Comparison of ENCODE assay signal across 8 cellular contexts in the genomic region with DNA sequence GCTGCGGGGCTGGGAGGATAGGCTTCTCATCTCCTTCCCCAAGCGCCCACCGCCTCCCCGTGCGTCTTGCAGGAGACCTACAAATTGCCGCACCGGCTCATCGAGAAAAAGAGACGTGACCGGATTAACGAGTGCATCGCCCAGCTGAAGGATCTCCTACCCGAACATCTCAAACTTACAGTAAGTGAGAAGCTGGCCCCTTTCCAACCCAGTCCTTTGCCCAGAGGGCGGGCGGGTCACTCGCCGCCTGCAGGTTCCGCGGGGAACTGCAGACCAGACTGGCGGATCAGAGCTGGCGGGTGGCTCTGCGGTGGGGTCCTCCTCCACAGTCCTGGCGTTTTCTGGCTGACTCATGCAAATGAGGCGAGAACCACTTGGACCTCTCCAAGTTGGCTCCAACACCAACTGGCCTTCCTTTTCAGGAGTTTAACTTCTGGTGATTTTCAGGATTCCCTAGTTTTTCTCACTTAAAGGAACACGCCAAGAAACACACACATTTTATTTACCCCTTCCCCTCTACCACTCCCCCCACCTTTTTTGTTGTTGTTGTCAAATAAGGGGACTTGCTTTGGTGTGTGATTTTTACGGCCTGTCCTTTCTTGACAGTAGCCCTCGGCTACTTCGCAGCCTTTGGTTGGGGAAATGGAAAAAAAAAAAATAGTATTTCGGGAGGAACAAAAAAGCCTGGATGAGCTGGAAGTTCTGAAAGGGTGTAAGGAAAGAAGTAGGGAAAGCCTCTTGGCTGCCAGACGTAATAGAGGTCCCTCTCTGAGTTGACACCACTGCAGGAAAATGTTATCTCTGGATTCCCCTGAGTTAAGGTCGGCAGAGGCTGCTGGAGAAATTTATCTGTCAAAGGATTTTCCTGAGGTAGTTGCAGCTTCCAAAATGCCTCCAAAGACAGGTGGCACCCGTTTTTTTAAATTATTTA. TPM values are rescaled to one million over a fixed set of nuclear protein-coding genes. Genes with fewer than 3 reads are reported as not detected.
DNase-seq lines count a peak whose midpoint lies in the region; ATAC-seq and TF ChIP-seq lines count a peak whose summit lies in the region.

No MANE protein-coding gene starts in this region.

- in situ Hi-C loops in Panc1 (cut with HindIII; ENCODE audit: low pct_unique_long_range_greater_than_20kb, low sequenced_read_pairs) = no loop called here

- H3K27ac ChIP-seq in Panc1 (ENCODE audit: low read length) = peak overlapping the region; percentile 95
- peak overlapping the region; percentile 95 to 99 (median 97) for H3K27ac ChIP-seq in esophagus muscularis mucosa (replicated peaks in 1 of 4)

- H3K9me3 ChIP-seq in Panc1 (ENCODE audit: control insufficient read depth, insufficient read depth, low read depth, low read length) = no peaks in the 10 kb centered on the region
- no peaks in the 10 kb centered on the region for H3K9me3 ChIP-seq in esophagus muscularis mucosa

- peaks cover 40 to 47% of the 10 kb centered on the region in 2 donors for H3K36me3 Mint-ChIP-seq in activated T-cell treated with anti-CD3 and anti-CD28 coated beads, Interleukin-2, amount 50 U/mL, for 72 hours (ENCODE audit: insufficient read depth in 2 of 2)

- H3K36me3 ChIP-seq in Panc1 (ENCODE audit: control insufficient read depth, insufficient read depth, low read length) (peaks cover 16% of the 10 kb centered on the region), esophagus muscularis mucosa (peaks cover 0 to 22% (median 11%) of the 10 kb centered on the region in 4 donors)

- peak; percentile 1 for TF ChIP-seq EP300 in esophagus muscularis mucosa (IDR thresholded peaks at IDR 0.05)

- H3K4me3 ChIP-seq in Panc1 (ENCODE audit: low read depth in 2 of 2, low read length in 2 of 2) (peak overlapping the region; percentile 76 to 92), esophagus muscularis mucosa (peak overlapping the region; percentile 71 to 94 (median 86))

- 5% methylated on average over 23 of the region's 32 CpGs for WGBS in esophagus muscularis mucosa

- peak overlapping the region; percentile 96 for H3K27ac Mint-ChIP-seq in activated T-cell treated with anti-CD3 and anti-CD28 coated beads, Interleukin-2, amount 50 U/mL, for 72 hours

- peak overlapping the region; percentile 97 to 98 for H3K4me3 Mint-ChIP-seq in activated T-cell treated with anti-CD3 and anti-CD28 coated beads, Interleukin-2, amount 50 U/mL, for 72 hours

- H3K4me1 Mint-ChIP-seq in activated T-cell treated with anti-CD3 and anti-CD28 coated beads, Interleukin-2, amount 50 U/mL, for 72 hours (ENCODE audit: low read depth) = peaks cover 63% of the 10 kb centered on the region

- intact Hi-C loops in Panc1 (cut with micrococcal nuclease; ENCODE audit: unreplicated experiment) (no loop called here), esophagus muscularis mucosa (cut with DNase I) (loop anchor here (10.0 kb wide), 1 partner anchor 476 kb away; no protein-coding TSS in a partner anchor)

- H3K9me3 Mint-ChIP-seq in activated T-cell treated with anti-CD3 and anti-CD28 coated beads, Interleukin-2, amount 50 U/mL, for 72 hours = no peaks in the 10 kb centered on the region

- peak; percentile 16 for ATAC-seq in Panc1
- ATAC-seq in activated T-cell treated with anti-CD3 and anti-CD28 coated beads, Interleukin-2, amount 50 U/mL, for 72 hours (replicated peaks in 1 of 2) = peak; percentile 6 to 10

- H3K27me3 ChIP-seq in Panc1 (ENCODE audit: control insufficient read depth, insufficient read depth, low read length) (no peaks in the 10 kb centered on the region), esophagus muscularis mucosa (no peaks in the 10 kb centered on the region)

- CTCF ChIA-PET in Panc1 (lab: Charles Lee) = interaction anchor here (0.5 to 1.1 kb wide), 2 partner anchors 260 to 304 kb away, joined by 3 read pairs; no protein-coding TSS in a partner anchor

- TF ChIP-seq CTCF in Panc1 (IDR thresholded peaks at IDR 0.05) (peak; percentile 92), esophagus muscularis mucosa (IDR thresholded peaks at IDR 0.05) (peak; percentile 91 to 99 (median 94))

- TSS peak; percentile 49 for BruUV-seq in Panc1 (replicated peaks; lab: Mats Ljungman, UMichigan)

- peak; percentile 38 for TF ChIP-seq POLR2A in esophagus muscularis mucosa (IDR thresholded peaks at IDR 0.05; ENCODE audit: low read depth)

- H3K4me1 ChIP-seq in Panc1 (ENCODE audit: control insufficient read depth, insufficient read depth, low read length) = peaks cover 33% of the 10 kb centered on the region
- H3K4me1 ChIP-seq in esophagus muscularis mucosa = peaks cover 56 to 76% (median 70%) of the 10 kb centered on the region in 4 donors

- H3K27me3 Mint-ChIP-seq in activated T-cell treated with anti-CD3 and anti-CD28 coated beads, Interleukin-2, amount 50 U/mL, for 72 hours (ENCODE audit: low read depth) = no peaks in the 10 kb centered on the region

- POLR2A ChIA-PET in Panc1 (lab: Charles Lee) = interaction anchor here (0.6 to 2.9 kb wide), 3 partner anchors 7 to 119 kb away, joined by 3 to 25 read pairs (median 9); no protein-coding TSS in a partner anchor

- DNase-seq in DMS53 (lab: John Stamatoyannopoulos, UW) (peak; percentile 67), DMS53 treated with DMSO at 0.1 percent for 48 hours (lab: John Stamatoyannopoulos, UW; ENCODE audit: unreplicated experiment) (no peak), HK-2 (ENCODE audit: unreplicated experiment) (peak; percentile 91), Panc1 (ENCODE audit: low read depth, low spot score) (no peak), esophagus muscularis mucosa (ENCODE audit: extremely low spot score) (peak; percentile 98), myocyte (ENCODE audit: low read depth) (peak; percentile 96)
- DNase-seq in activated T-cell treated with anti-CD3 and anti-CD28 coated beads, Interleukin-2, amount 50 U/mL, for 72 hours = peak; percentile 94 to 97
- peak; percentile 76 for DNase-seq in stimulated activated CD8-positive, alpha-beta memory T cell treated with anti-CD3 and anti-CD28 coated beads, Interleukin-7, amount 100 ng/mL, for 24 hours (ENCODE audit: low read depth)

RNA-seq across cellular contexts. Expression of a gene that starts 1.3 kb away (rescaled TPM):
- total RNA-seq in Panc1 (2021; ENCODE audit: unreplicated experiment) (78.4 TPM), esophagus muscularis mucosa (100 to 1,000 TPM in 1 of 4 donors, 10 to 100 TPM in 2, 1 to 10 TPM in 1; 8.3 to 170 (median 19.4) TPM), myocyte (36.5 and 80.1 TPM in 2 replicates)
- 63.8 TPM for polyA plus RNA-seq in Panc1 (2012; ENCODE audit: insufficient read length)
- 100 to 1,000 TPM; 303 to 440 TPM for total RNA-seq in activated T-cell treated with anti-CD3 and anti-CD28 coated beads, Interleukin-2, amount 50 U/mL, for 72 hours
- polyA plus RNA-seq in myocyte (2012) = 159 TPM

Comparison
In these comparisons a context has a peak if more than half of its experiments do, and no peak if none do; other contexts are left out.
1. DNase-seq: peak in DMS53 (single experiment), HK-2 (single experiment), activated T-cell treated with anti-CD3 and anti-CD28 coated beads, Interleukin-2, amount 50 U/mL, for 72 hours (2 of 2), esophagus muscularis mucosa (single experiment), myocyte (single experiment) and stimulated activated CD8-positive, alpha-beta memory T cell treated with anti-CD3 and anti-CD28 coated beads, Interleukin-7, amount 100 ng/mL, for 24 hours (single experiment); none in DMS53 treated with DMSO at 0.1 percent for 48 hours (single experiment) and Panc1 (single experiment).